ENCODE assay signal across 8 cellular contexts in genomic region chr20:25058051-25058796, GRCh38. TPM values are rescaled to one million over a fixed set of nuclear protein-coding genes. Genes with fewer than 3 reads are reported as not detected.
DNase-seq lines count a peak whose midpoint lies in the region; ATAC-seq and TF ChIP-seq lines count a peak whose summit lies in the region.

Gene ACSS1 (minus strand): TSS chr20:25058139. CDS start chr20:25058102, 37 bp downstream.

- no peaks in the 10 kb centered on the region for H3K9me3 ChIP-seq in mesenchymal stem cell (ENCODE audit: control insufficient read depth, low read length)

- WGBS in mesenchymal stem cell = 4% methylated on average over 39 of the region's 52 CpGs

- peak within 1 kb of the TSS; percentile 71 for H2AFZ ChIP-seq in KMS-11 (ENCODE audit: low read depth)
- H2AFZ ChIP-seq in mesenchymal stem cell (ENCODE audit: low read depth, low read length) = peak within 1 kb of the TSS; percentile 64

- H3K4me3 ChIP-seq in KMS-11 (IDR thresholded peaks at IDR 0.05; ENCODE audit: insufficient read depth, low read depth, low read length) = no peak within 1 kb of the TSS
- H3K4me3 ChIP-seq in coronary artery = peak within 1 kb of the TSS; percentile 87
- peak within 1 kb of the TSS; percentile 62 to 81 for H3K4me3 ChIP-seq in mesenchymal stem cell (ENCODE audit: insufficient read depth in 1 of 2, low read depth in 1 of 2, low read length in 2 of 2)

- no peak within 1 kb of the TSS for H3K4ac ChIP-seq in mesenchymal stem cell (ENCODE audit: low read depth in 1 of 2, low read length in 2 of 2)

- H2BK15ac ChIP-seq in mesenchymal stem cell (ENCODE audit: low read depth, poor library complexity, severe bottlenecking) = peak within 1 kb of the TSS; percentile 48

- H2BK120ac ChIP-seq in mesenchymal stem cell (ENCODE audit: low read depth, low read length) = no peak within 1 kb of the TSS

- H3K27ac ChIP-seq in KMS-11 (peak within 1 kb of the TSS; percentile 67), coronary artery (peak within 1 kb of the TSS; percentile 93 to 96), mesenchymal stem cell (ENCODE audit: low read length, poor library complexity, severe bottlenecking) (no peak within 1 kb of the TSS)

- peaks cover 9% of the 10 kb centered on the region; the same call in 1 of the 2 replicates for H3K79me2 ChIP-seq in KMS-11 (ENCODE audit: insufficient read depth, low read depth)

- no peaks in the 10 kb centered on the region for H3K27me3 ChIP-seq in KMS-11 (ENCODE audit: insufficient read depth, low read depth)
- peaks cover 20 to 50% of the 10 kb centered on the region in 2 experiments for H3K27me3 ChIP-seq in mesenchymal stem cell (ENCODE audit: control insufficient read depth in 1 of 2, insufficient read depth in 1 of 2, low read length in 2 of 2)

- H2BK12ac ChIP-seq in mesenchymal stem cell (ENCODE audit: low read length in 2 of 2) = no peak within 1 kb of the TSS

- H3K23ac ChIP-seq in mesenchymal stem cell (ENCODE audit: low read length in 2 of 2) = peak within 1 kb of the TSS in 1 of 2 experiments; percentile 65

- no peaks in the 10 kb centered on the region for H4K20me1 ChIP-seq in KMS-11 (ENCODE audit: insufficient read depth)

- H2AK5ac ChIP-seq in mesenchymal stem cell (ENCODE audit: low read length, severe bottlenecking) = no peak within 1 kb of the TSS

- peak within 1 kb of the TSS; percentile 21 to 24 for H3K18ac ChIP-seq in mesenchymal stem cell (ENCODE audit: low read depth in 1 of 2, low read length in 2 of 2)

- H3K14ac ChIP-seq in mesenchymal stem cell (ENCODE audit: low read length in 2 of 2) = no peak within 1 kb of the TSS

- H3K4me1 ChIP-seq in KMS-11 (ENCODE audit: low read depth, poor library complexity, severe bottlenecking) (peaks cover 28% of the 10 kb centered on the region), mesenchymal stem cell (ENCODE audit: control insufficient read depth, insufficient read depth, low read depth, low read length) (peaks cover 48% of the 10 kb centered on the region)

- peak; percentile 55 for DNase-seq in EL
- peak; percentile 67 to 68 for DNase-seq in activated CD4-positive, alpha-beta T cell treated with anti-CD3 and anti-CD28 coated beads for 4 hours
- DNase-seq in coronary artery (ENCODE audit: low spot score) = peak; percentile 84
- DNase-seq in mesenchymal stem cell = peak; percentile 40
- peak; percentile 43 for DNase-seq in stimulated activated CD8-positive, alpha-beta memory T cell treated with anti-CD3 and anti-CD28 coated beads, Interleukin-15, amount 100 ng/mL, for 1 hour (ENCODE audit: low read depth)
- DNase-seq in NCI-H1048 (lab: John Stamatoyannopoulos, UW) = no peak

- peak within 1 kb of the TSS; percentile 71 for H4K8ac ChIP-seq in mesenchymal stem cell (ENCODE audit: low read length)

- no peak for TF ChIP-seq CTCF in KMS-11 (conservative IDR thresholded peaks at IDR 0.05; ENCODE audit: low read depth, low read length)
- no peak for TF ChIP-seq CTCF in coronary artery (IDR thresholded peaks at IDR 0.05)

- H3K36me3 ChIP-seq in KMS-11 (ENCODE audit: insufficient read depth) = no peaks in the 10 kb centered on the region
- no peaks in the 10 kb centered on the region for H3K36me3 ChIP-seq in mesenchymal stem cell (ENCODE audit: control insufficient read depth in 1 of 2, insufficient read depth in 2 of 2, low read depth in 1 of 2, low read length in 2 of 2)

- peak within 1 kb of the TSS; percentile 72 for H3K4me2 ChIP-seq in KMS-11
- H3K4me2 ChIP-seq in mesenchymal stem cell (ENCODE audit: low read length, poor library complexity, severe bottlenecking) = peak within 1 kb of the TSS; percentile 94

- H4K91ac ChIP-seq in mesenchymal stem cell (ENCODE audit: low read length) = no peak within 1 kb of the TSS

- peak; percentile 70 for ATAC-seq in GM21528 (IDR thresholded peaks at IDR 0.05; ENCODE audit: low FRiP score, unreplicated experiment)

- H2BK5ac ChIP-seq in mesenchymal stem cell (ENCODE audit: low read depth, low read length, poor library complexity, severe bottlenecking) = no peak within 1 kb of the TSS

- peak within 1 kb of the TSS; percentile 78 for H3K9ac ChIP-seq in KMS-11
- peak within 1 kb of the TSS; percentile 71 for H3K9ac ChIP-seq in mesenchymal stem cell (ENCODE audit: low read length)

- H3K79me1 ChIP-seq in mesenchymal stem cell (replicated peaks; ENCODE audit: low read length, poor library complexity, severe bottlenecking) = no peaks in the 10 kb centered on the region

RNA-seq across cellular contexts. Expression of gene ACSS1, which starts in this region (rescaled TPM):
- 0.54 TPM for polyA plus RNA-seq in mesenchymal stem cell (2013, experiment 1 of 2)
- 0.34 TPM for polyA plus RNA-seq in mesenchymal stem cell (2013, experiment 2 of 2)
